In the genomic region with DNA sequence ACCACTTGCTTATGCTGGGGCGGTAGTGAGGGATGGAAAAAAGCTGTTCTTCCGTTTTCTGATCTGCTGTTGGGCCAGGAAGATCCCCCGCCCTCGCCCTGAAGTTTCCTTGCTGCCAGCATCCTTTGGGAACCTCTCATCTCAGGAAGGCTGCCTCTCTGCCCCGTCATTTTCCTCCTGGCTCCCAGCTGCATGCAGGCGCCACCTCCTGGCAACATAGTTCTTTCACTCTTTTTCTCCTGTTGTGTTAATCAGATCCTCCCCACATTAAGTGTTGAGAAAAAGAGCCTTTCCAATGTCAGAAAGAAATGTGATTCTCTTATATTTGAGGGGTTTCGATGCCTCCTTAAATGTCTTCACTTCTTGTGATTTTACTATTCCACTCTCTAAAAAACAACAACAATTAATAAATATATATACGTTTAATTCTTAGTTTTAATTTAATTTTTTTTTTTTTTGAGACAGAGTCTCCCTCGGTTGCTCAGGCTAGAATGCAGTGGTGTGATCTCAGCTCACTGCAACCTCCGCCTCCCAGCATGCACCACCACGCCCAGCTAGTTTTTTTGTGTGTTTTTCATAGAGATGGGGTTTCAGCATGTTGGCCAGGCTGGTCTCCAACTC, we compare ENCODE assay signal across 8 cellular contexts.
A peak's percentile ranks its signal among the peaks of the same experiment; 100 is the strongest.
DNase-seq lines count a peak whose midpoint lies in the region; ATAC-seq, FAIRE-seq and TF ChIP-seq lines count a peak whose summit lies in the region.

No MANE protein-coding gene starts in this region.

- no peak overlapping the region for H3K4me3 Mint-ChIP-seq in activated CD8-positive, alpha-beta T cell treated with anti-CD3 and anti-CD28 coated beads, Interleukin-2, amount 10 ng/mL, durations not matched to agents 7 days and 5 days

- H3K9ac ChIP-seq in endothelial cell of umbilical vein (replicated peaks; ENCODE audit: extremely low read depth, insufficient read depth, low read length): no peak overlapping the region

- H3K27ac Mint-ChIP-seq in activated CD8-positive, alpha-beta T cell treated with anti-CD3 and anti-CD28 coated beads, Interleukin-2, amount 10 ng/mL, durations not matched to agents 7 days and 5 days: no peak overlapping the region

- peak; percentile 57 for ATAC-seq in activated CD8-positive, alpha-beta T cell treated with anti-CD3 and anti-CD28 coated beads, Interleukin-2, amount 10 ng/mL, durations not matched to agents 7 days and 5 days
- peak; percentile 59 for ATAC-seq in stimulated activated naive CD8-positive, alpha-beta T cell treated with anti-CD3 and anti-CD28 coated beads, Interleukin-15, Interleukin-2, amounts not matched to agents 100 U/mL and 50 U/mL, for 24 hours
- no peak for ATAC-seq in HG03571 (IDR thresholded peaks at IDR 0.05; ENCODE audit: unreplicated experiment)

- TF ChIP-seq POLR2A in endothelial cell of umbilical vein (IDR thresholded peaks at IDR 0.05; ENCODE audit: low read depth, low read length): no peak

- no peaks in the 10 kb centered on the region for H4K20me1 ChIP-seq in endothelial cell of umbilical vein (replicated peaks; ENCODE audit: control insufficient read depth, extremely low read depth, insufficient read depth, low read length)

- dilution Hi-C loops in endothelial cell of umbilical vein (cut with MboI; ENCODE audit: extremely low pct_ligation_motif_present, low sequenced_read_pairs): no loop called here

- TF ChIP-seq CTCF in GM12872 (IDR thresholded peaks at IDR 0.05; ENCODE audit: insufficient read depth, low read depth, low read length) (peak; percentile 68), endothelial cell of umbilical vein (IDR thresholded peaks at IDR 0.05; ENCODE audit: extremely low read depth in 1 of 2, insufficient read depth in 1 of 2, low read depth in 1 of 2, low read length in 2 of 2) (peak; percentile 75 to 77)

- DNase-seq in HS-27A (ENCODE audit: low read depth): peak; percentile 39
- peak; percentile 90 for DNase-seq in NCI-H82 (lab: John Stamatoyannopoulos, UW)
- DNase-seq in activated CD8-positive, alpha-beta T cell treated with anti-CD3 and anti-CD28 coated beads, Interleukin-2, amount 10 ng/mL, durations not matched to agents 7 days and 5 days: peak; percentile 73
- DNase-seq in endothelial cell of umbilical vein (ENCODE audit: low read depth, low spot score): peak; percentile 82
- DNase-seq in mucosa of gallbladder (ENCODE audit: low spot score): peak; percentile 77
- peak; percentile 66 for DNase-seq in stimulated activated naive CD8-positive, alpha-beta T cell treated with anti-CD3 and anti-CD28 coated beads, Interleukin-15, Interleukin-2, amounts not matched to agents 100 U/mL and 50 U/mL, for 24 hours

- no peak overlapping the region for H3K4me2 ChIP-seq in endothelial cell of umbilical vein (ENCODE audit: insufficient read depth, low read length)

- H3K4me1 ChIP-seq in endothelial cell of umbilical vein (ENCODE audit: control insufficient read depth, extremely low read depth, insufficient read depth, low read length): peaks cover 6% of the 10 kb centered on the region

- intact Hi-C loops in endothelial cell of umbilical vein (cut with micrococcal nuclease): loop anchor here (1.0 to 5.0 kb wide), 6 partner anchors 13 to 293 kb away; partner anchors contain the start of gene RALA

- H2AFZ ChIP-seq in endothelial cell of umbilical vein (ENCODE audit: low read depth, low read length): peak overlapping the region; percentile 73

- CTCF ChIA-PET in activated CD8-positive, alpha-beta T cell treated with anti-CD3 and anti-CD28 coated beads, Interleukin-2, amount 10 ng/mL, durations not matched to agents 7 days and 5 days (lab: Charles Lee): interaction anchor here (0.6 to 24.5 kb wide), 15 partner anchors 8 to 180 kb away, joined by 3 to 498 read pairs (median 4); partner anchors contain the start of genes RALA and YAE1
- CTCF ChIA-PET in endothelial cell of umbilical vein (lab: Charles Lee): interaction anchor here (0.7 to 12.7 kb wide), 17 partner anchors 9 to 292 kb away, joined by 3 to 306 read pairs (median 5); partner anchors contain the start of gene RALA

- BruUV-seq in endothelial cell of umbilical vein (replicated peaks; lab: Mats Ljungman, UMichigan): no TSS peak

- H3K4me3 ChIP-seq in endothelial cell of umbilical vein (replicated peaks in 1 of 3; ENCODE audit: insufficient read depth in 1 of 3, low read depth in 1 of 3, low read length in 3 of 3): no peak overlapping the region

- no peaks in the 10 kb centered on the region for H3K36me3 ChIP-seq in endothelial cell of umbilical vein (ENCODE audit: control insufficient read depth in 2 of 2, extremely low read depth in 1 of 2, insufficient read depth in 2 of 2, low read length in 2 of 2)

- POLR2A ChIA-PET in activated CD8-positive, alpha-beta T cell treated with anti-CD3 and anti-CD28 coated beads, Interleukin-2, amount 10 ng/mL, durations not matched to agents 7 days and 5 days (lab: Charles Lee): interaction anchor here (0.6 to 1.1 kb wide), 2 partner anchors 14 to 123 kb away, joined by 3 to 4 read pairs; partner anchors contain the start of gene RALA
- POLR2A ChIA-PET in endothelial cell of umbilical vein (lab: Charles Lee): interaction anchor here (1.0 kb wide), 1 partner anchor 166 kb away, joined by 3 read pairs; no protein-coding TSS in a partner anchor

- H3K36me3 Mint-ChIP-seq in activated CD8-positive, alpha-beta T cell treated with anti-CD3 and anti-CD28 coated beads, Interleukin-2, amount 10 ng/mL, durations not matched to agents 7 days and 5 days (ENCODE audit: low read depth): no peaks in the 10 kb centered on the region

- no peaks in the 10 kb centered on the region for H3K79me2 ChIP-seq in endothelial cell of umbilical vein (ENCODE audit: control insufficient read depth, insufficient read depth, low read length)

- peak; percentile 92 for FAIRE-seq in endothelial cell of umbilical vein (lab: Jason Lieb, UNC)

- no peaks in the 10 kb centered on the region for H3K9me1 ChIP-seq in endothelial cell of umbilical vein (replicated peaks; ENCODE audit: control insufficient read depth, extremely low read depth, insufficient read depth, low read length)

- H3K9me3 ChIP-seq in endothelial cell of umbilical vein (replicated peaks; ENCODE audit: control insufficient read depth, insufficient read depth, low read length): no peaks in the 10 kb centered on the region

- no peaks in the 10 kb centered on the region for H3K27me3 Mint-ChIP-seq in activated CD8-positive, alpha-beta T cell treated with anti-CD3 and anti-CD28 coated beads, Interleukin-2, amount 10 ng/mL, durations not matched to agents 7 days and 5 days (ENCODE audit: low read depth)

- H3K4me1 Mint-ChIP-seq in activated CD8-positive, alpha-beta T cell treated with anti-CD3 and anti-CD28 coated beads, Interleukin-2, amount 10 ng/mL, durations not matched to agents 7 days and 5 days (ENCODE audit: low read depth): peaks cover 5% of the 10 kb centered on the region

- no peaks in the 10 kb centered on the region for H3K9me3 Mint-ChIP-seq in activated CD8-positive, alpha-beta T cell treated with anti-CD3 and anti-CD28 coated beads, Interleukin-2, amount 10 ng/mL, durations not matched to agents 7 days and 5 days (ENCODE audit: insufficient read depth)

- H3K27ac ChIP-seq in endothelial cell of umbilical vein (ENCODE audit: insufficient read depth, low read depth, low read length): no peak overlapping the region

- no peaks in the 10 kb centered on the region for H3K27me3 ChIP-seq in endothelial cell of umbilical vein (ENCODE audit: control insufficient read depth in 2 of 2, insufficient read depth in 2 of 2, low read length in 2 of 2)

TF ChIP-seq in endothelial cell of umbilical vein, 7 proteins besides CTCF, POLR2A, EP300 and RAD21:
- TF ChIP-seq EZH2 (IDR thresholded peaks at IDR 0.05; ENCODE audit: borderline replicate concordance, low read depth, low read length, severe bottlenecking): no peak
- TF ChIP-seq MAX (IDR thresholded peaks at IDR 0.05; ENCODE audit: insufficient read depth, insufficient read length): no peak
- TF ChIP-seq JUN (IDR thresholded peaks at IDR 0.05; ENCODE audit: borderline replicate concordance, insufficient read depth, insufficient read length, low read depth): no peak
- TF ChIP-seq GATA2 (IDR thresholded peaks at IDR 0.05; ENCODE audit: insufficient read depth, insufficient read length, low read depth, low read length): no peak
- no peak for TF ChIP-seq FOS (IDR thresholded peaks at IDR 0.05; ENCODE audit: borderline replicate concordance, insufficient read depth, low read length)
- no peak for TF ChIP-seq POLR2AphosphoS5 (IDR thresholded peaks at IDR 0.05; ENCODE audit: insufficient read depth, low read depth, low read length)
- no peak for TF ChIP-seq MYC (IDR thresholded peaks at IDR 0.05; ENCODE audit: low read depth, low read length)

Comparison
In these comparisons a context has a peak if more than half of its experiments do, and no peak if none do; other contexts are left out.
1. DNase-seq: peak in every context shown above with its lines; median percentile 90 in NCI-H82; 82 in endothelial cell of umbilical vein; 77 in mucosa of gallbladder; 73 in activated CD8-positive, alpha-beta T cell treated with anti-CD3 and anti-CD28 coated beads, Interleukin-2, amount 10 ng/mL, durations not matched to agents 7 days and 5 days; 66 in stimulated activated naive CD8-positive, alpha-beta T cell treated with anti-CD3 and anti-CD28 coated beads, Interleukin-15, Interleukin-2, amounts not matched to agents 100 U/mL and 50 U/mL, for 24 hours; 39 in HS-27A.